1 cellular context compared by ENCODE assay signal in the genomic region with DNA sequence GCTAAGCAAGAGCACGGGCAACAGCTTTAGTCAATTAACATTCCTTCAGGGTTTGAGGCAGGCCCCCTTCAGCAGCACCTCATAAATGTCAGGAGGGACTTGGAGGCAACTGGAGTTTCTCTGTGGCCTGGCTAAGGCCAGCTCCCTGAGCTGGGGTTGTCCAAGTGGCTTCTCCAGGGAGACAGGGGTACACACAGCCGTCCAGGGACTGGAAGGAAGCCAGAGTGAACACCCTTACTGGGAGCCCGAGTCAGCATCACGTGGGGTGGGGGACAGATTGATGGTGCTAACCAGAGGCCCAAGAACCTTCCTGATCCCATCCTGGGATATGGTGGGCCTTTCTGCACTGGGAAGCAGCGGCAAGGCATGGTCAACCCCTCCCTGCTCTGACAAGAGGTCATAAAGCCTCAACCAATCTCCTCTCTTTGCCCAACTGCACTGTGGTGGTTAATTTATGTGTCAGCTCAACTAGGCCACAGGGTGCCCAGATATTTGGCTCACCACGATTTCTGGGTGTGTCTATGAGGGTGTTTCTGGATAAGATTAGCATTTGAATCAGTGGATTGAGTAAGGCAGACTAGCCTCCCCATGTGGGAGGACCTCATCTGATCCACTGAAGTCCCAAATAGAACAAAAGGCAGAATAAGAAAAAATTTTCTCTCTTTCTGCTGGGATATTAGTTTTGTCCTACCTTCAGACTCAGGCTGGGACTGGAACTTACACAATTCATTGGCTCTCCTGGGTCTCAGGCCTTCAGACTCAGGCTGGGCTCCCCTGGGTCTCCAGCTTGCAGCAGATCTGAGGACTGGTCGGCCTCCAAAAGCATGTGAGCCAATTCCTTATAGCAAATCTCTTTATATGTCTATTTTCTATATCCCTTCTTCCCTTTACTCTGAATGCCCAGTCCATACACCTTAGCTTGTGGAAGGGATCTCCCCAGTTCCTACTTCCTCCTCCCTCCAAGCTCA.
TF ChIP-seq lines count a peak whose summit lies in the region.

No MANE protein-coding gene starts in this region.

TF ChIP-seq in K562, 482 proteins besides CTCF, POLR2A, EP300 and RAD21:
- TF ChIP-seq, protein P1, sequence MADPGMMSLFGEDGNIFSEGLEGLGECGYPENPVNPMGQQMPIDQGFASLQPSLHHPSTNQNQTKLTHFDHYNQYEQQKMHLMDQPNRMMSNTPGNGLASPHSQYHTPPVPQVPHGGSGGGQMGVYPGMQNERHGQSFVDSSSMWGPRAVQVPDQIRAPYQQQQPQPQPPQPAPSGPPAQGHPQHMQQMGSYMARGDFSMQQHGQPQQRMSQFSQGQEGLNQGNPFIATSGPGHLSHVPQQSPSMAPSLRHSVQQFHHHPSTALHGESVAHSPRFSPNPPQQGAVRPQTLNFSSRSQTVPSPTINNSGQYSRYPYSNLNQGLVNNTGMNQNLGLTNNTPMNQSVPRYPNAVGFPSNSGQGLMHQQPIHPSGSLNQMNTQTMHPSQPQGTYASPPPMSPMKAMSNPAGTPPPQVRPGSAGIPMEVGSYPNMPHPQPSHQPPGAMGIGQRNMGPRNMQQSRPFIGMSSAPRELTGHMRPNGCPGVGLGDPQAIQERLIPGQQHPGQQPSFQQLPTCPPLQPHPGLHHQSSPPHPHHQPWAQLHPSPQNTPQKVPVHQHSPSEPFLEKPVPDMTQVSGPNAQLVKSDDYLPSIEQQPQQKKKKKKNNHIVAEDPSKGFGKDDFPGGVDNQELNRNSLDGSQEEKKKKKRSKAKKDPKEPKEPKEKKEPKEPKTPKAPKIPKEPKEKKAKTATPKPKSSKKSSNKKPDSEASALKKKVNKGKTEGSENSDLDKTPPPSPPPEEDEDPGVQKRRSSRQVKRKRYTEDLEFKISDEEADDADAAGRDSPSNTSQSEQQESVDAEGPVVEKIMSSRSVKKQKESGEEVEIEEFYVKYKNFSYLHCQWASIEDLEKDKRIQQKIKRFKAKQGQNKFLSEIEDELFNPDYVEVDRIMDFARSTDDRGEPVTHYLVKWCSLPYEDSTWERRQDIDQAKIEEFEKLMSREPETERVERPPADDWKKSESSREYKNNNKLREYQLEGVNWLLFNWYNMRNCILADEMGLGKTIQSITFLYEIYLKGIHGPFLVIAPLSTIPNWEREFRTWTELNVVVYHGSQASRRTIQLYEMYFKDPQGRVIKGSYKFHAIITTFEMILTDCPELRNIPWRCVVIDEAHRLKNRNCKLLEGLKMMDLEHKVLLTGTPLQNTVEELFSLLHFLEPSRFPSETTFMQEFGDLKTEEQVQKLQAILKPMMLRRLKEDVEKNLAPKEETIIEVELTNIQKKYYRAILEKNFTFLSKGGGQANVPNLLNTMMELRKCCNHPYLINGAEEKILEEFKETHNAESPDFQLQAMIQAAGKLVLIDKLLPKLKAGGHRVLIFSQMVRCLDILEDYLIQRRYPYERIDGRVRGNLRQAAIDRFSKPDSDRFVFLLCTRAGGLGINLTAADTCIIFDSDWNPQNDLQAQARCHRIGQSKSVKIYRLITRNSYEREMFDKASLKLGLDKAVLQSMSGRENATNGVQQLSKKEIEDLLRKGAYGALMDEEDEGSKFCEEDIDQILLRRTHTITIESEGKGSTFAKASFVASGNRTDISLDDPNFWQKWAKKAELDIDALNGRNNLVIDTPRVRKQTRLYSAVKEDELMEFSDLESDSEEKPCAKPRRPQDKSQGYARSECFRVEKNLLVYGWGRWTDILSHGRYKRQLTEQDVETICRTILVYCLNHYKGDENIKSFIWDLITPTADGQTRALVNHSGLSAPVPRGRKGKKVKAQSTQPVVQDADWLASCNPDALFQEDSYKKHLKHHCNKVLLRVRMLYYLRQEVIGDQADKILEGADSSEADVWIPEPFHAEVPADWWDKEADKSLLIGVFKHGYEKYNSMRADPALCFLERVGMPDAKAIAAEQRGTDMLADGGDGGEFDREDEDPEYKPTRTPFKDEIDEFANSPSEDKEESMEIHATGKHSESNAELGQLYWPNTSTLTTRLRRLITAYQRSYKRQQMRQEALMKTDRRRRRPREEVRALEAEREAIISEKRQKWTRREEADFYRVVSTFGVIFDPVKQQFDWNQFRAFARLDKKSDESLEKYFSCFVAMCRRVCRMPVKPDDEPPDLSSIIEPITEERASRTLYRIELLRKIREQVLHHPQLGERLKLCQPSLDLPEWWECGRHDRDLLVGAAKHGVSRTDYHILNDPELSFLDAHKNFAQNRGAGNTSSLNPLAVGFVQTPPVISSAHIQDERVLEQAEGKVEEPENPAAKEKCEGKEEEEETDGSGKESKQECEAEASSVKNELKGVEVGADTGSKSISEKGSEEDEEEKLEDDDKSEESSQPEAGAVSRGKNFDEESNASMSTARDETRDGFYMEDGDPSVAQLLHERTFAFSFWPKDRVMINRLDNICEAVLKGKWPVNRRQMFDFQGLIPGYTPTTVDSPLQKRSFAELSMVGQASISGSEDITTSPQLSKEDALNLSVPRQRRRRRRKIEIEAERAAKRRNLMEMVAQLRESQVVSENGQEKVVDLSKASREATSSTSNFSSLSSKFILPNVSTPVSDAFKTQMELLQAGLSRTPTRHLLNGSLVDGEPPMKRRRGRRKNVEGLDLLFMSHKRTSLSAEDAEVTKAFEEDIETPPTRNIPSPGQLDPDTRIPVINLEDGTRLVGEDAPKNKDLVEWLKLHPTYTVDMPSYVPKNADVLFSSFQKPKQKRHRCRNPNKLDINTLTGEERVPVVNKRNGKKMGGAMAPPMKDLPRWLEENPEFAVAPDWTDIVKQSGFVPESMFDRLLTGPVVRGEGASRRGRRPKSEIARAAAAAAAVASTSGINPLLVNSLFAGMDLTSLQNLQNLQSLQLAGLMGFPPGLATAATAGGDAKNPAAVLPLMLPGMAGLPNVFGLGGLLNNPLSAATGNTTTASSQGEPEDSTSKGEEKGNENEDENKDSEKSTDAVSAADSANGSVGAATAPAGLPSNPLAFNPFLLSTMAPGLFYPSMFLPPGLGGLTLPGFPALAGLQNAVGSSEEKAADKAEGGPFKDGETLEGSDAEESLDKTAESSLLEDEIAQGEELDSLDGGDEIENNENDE (IDR thresholded peaks at IDR 0.05; ENCODE audit: low read depth, low read length): no peak
- TF ChIP-seq CBFA2T3 (IDR thresholded peaks at IDR 0.05): 0 out of 2 replicates have a peak, but pooled peaks have one; percentile 4
- TF ChIP-seq, protein P2, sequence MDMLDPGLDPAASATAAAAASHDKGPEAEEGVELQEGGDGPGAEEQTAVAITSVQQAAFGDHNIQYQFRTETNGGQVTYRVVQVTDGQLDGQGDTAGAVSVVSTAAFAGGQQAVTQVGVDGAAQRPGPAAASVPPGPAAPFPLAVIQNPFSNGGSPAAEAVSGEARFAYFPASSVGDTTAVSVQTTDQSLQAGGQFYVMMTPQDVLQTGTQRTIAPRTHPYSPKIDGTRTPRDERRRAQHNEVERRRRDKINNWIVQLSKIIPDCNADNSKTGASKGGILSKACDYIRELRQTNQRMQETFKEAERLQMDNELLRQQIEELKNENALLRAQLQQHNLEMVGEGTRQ (CRISPR knock-in tag; IDR thresholded peaks at IDR 0.05): 0 out of 2 replicates have a peak, but pooled peaks have one; percentile 18
- TF ChIP-seq, protein P3, sequence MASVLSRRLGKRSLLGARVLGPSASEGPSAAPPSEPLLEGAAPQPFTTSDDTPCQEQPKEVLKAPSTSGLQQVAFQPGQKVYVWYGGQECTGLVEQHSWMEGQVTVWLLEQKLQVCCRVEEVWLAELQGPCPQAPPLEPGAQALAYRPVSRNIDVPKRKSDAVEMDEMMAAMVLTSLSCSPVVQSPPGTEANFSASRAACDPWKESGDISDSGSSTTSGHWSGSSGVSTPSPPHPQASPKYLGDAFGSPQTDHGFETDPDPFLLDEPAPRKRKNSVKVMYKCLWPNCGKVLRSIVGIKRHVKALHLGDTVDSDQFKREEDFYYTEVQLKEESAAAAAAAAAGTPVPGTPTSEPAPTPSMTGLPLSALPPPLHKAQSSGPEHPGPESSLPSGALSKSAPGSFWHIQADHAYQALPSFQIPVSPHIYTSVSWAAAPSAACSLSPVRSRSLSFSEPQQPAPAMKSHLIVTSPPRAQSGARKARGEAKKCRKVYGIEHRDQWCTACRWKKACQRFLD (CRISPR knock-in tag; IDR thresholded peaks at IDR 0.05): no peak
- no peak for TF ChIP-seq GTF2A2 (tag; IDR thresholded peaks at IDR 0.05)
- TF ChIP-seq CXXC5 (CRISPR knock-in tag; IDR thresholded peaks at IDR 0.05): no peak
